Comparison of ENCODE assay signal across 1 cellular context in the genomic region with DNA sequence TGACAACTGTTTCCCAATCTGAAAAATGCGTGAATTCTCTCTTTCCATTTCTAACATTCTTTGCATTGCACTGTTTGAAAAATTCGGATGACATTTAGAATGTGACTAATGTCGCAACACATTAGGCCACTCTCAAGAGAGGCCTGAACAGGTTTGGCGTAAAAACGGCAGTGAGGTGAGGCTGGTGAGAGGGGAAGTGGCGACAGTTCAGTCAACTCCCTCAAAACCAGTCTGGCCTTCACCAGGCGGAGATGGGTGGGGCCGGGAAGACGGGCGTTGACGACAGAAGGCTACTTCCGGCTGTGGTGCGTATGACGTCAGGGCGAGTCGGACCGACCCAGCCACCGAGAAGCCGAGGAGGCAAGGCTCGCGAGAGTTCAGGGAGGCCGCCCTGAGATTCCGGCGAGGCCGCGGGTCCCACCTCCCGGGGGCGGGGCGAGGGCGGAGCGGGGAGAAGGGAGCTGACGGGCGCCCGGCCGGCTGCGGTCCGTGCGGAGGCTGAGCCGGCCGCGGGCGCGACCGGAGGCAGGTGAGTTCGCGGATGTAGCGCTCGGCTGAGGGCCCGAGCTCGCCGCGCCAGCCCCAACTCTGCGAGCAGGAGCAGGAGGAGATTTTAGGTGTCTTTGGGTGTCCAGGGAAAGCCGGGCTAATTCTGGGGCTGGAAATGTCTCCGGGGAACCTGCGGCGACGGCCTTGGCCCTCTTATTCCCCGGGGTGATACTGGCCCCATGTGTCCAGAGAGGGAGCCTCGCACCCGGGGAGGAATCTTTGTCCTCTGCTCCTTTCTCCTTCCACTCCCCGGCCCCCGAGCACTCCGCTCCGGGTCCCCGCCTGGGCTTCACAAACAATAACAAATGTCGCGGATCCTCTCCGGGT.
TF ChIP-seq lines count a peak whose summit lies in the region.

Gene STK38L (plus strand): TSS at position 483 of the 876 bp plus-strand sequence. CDS start 53,435 bp downstream, outside the sequence.

TF ChIP-seq in K562, 482 proteins besides CTCF, POLR2A, EP300 and RAD21 (continued from another document and continues in another):
- TF ChIP-seq, protein P1, sequence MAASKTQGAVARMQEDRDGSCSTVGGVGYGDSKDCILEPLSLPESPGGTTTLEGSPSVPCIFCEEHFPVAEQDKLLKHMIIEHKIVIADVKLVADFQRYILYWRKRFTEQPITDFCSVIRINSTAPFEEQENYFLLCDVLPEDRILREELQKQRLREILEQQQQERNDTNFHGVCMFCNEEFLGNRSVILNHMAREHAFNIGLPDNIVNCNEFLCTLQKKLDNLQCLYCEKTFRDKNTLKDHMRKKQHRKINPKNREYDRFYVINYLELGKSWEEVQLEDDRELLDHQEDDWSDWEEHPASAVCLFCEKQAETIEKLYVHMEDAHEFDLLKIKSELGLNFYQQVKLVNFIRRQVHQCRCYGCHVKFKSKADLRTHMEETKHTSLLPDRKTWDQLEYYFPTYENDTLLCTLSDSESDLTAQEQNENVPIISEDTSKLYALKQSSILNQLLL (CRISPR knock-in tag; IDR thresholded peaks at IDR 0.05; ENCODE audit: borderline replicate concordance) = peak; percentile 86; the same call in 1 of the 2 replicates
- 0 out of 2 replicates have a peak, but pooled peaks have one; percentile 18 for TF ChIP-seq ZNF707 (CRISPR knock-in tag; conservative IDR thresholded peaks at IDR 0.05)
- TF ChIP-seq ZBTB34 (CRISPR knock-in tag; IDR thresholded peaks at IDR 0.05) = no peak
- TF ChIP-seq TBP (optimal IDR thresholded peaks at IDR 0.05; ENCODE audit: low read depth, low read length) = no peak
- TF ChIP-seq CEBPB (tag; IDR thresholded peaks at IDR 0.05) = peak; percentile 95
- TF ChIP-seq NCOA4 (IDR thresholded peaks at IDR 0.05; ENCODE audit: partially characterized antibody) = no peak
- no peak for TF ChIP-seq WHSC1 (IDR thresholded peaks at IDR 0.05; ENCODE audit: low read length)
- TF ChIP-seq, protein P2, sequence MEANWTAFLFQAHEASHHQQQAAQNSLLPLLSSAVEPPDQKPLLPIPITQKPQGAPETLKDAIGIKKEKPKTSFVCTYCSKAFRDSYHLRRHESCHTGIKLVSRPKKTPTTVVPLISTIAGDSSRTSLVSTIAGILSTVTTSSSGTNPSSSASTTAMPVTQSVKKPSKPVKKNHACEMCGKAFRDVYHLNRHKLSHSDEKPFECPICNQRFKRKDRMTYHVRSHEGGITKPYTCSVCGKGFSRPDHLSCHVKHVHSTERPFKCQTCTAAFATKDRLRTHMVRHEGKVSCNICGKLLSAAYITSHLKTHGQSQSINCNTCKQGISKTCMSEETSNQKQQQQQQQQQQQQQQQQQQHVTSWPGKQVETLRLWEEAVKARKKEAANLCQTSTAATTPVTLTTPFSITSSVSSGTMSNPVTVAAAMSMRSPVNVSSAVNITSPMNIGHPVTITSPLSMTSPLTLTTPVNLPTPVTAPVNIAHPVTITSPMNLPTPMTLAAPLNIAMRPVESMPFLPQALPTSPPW (CRISPR knock-in tag; IDR thresholded peaks at IDR 0.05) = peak; percentile 69
- TF ChIP-seq ZNF347 (CRISPR knock-in tag; IDR thresholded peaks at IDR 0.05; ENCODE audit: low read depth) = no peak
- TF ChIP-seq SMARCC2 (IDR thresholded peaks at IDR 0.05; ENCODE audit: low read depth) = no peak
- TF ChIP-seq, protein P3, sequence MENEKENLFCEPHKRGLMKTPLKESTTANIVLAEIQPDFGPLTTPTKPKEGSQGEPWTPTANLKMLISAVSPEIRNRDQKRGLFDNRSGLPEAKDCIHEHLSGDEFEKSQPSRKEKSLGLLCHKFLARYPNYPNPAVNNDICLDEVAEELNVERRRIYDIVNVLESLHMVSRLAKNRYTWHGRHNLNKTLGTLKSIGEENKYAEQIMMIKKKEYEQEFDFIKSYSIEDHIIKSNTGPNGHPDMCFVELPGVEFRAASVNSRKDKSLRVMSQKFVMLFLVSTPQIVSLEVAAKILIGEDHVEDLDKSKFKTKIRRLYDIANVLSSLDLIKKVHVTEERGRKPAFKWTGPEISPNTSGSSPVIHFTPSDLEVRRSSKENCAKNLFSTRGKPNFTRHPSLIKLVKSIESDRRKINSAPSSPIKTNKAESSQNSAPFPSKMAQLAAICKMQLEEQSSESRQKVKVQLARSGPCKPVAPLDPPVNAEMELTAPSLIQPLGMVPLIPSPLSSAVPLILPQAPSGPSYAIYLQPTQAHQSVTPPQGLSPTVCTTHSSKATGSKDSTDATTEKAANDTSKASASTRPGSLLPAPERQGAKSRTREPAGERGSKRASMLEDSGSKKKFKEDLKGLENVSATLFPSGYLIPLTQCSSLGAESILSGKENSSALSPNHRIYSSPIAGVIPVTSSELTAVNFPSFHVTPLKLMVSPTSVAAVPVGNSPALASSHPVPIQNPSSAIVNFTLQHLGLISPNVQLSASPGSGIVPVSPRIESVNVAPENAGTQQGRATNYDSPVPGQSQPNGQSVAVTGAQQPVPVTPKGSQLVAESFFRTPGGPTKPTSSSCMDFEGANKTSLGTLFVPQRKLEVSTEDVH (IDR thresholded peaks at IDR 0.05; ENCODE audit: low read depth, partially characterized antibody) = peak; percentile 71
- TF ChIP-seq USF2 (CRISPR knock-in tag; IDR thresholded peaks at IDR 0.05) = no peak
- TF ChIP-seq ZNF584 (CRISPR knock-in tag; IDR thresholded peaks at IDR 0.05; ENCODE audit: low read depth) = no peak
- TF ChIP-seq PPARD (CRISPR knock-in tag; IDR thresholded peaks at IDR 0.05) = no peak
- peak in 1 of 2 experiments; percentile 25; a peak in 1 of 4 replicates for TF ChIP-seq NONO (IDR thresholded peaks at IDR 0.05; ENCODE audit: low read depth in 2 of 2, low read length in 1 of 2)
- TF ChIP-seq ETV6 (IDR thresholded peaks at IDR 0.05; ENCODE audit: borderline replicate concordance in 1 of 2, low read depth in 2 of 2, low read length in 1 of 2) = 0 out of 4 replicates have a peak, but pooled peaks of 1 of the 2 experiments have one; percentile 28
- no peak for TF ChIP-seq ETV6 (CRISPR knock-in tag; IDR thresholded peaks at IDR 0.05; ENCODE audit: borderline replicate concordance)
- no peak for TF ChIP-seq TSHZ1 (CRISPR knock-in tag; IDR thresholded peaks at IDR 0.05)
- TF ChIP-seq ZFX (CRISPR knock-in tag; IDR thresholded peaks at IDR 0.05) = peak; percentile 93
- TF ChIP-seq, protein P4, sequence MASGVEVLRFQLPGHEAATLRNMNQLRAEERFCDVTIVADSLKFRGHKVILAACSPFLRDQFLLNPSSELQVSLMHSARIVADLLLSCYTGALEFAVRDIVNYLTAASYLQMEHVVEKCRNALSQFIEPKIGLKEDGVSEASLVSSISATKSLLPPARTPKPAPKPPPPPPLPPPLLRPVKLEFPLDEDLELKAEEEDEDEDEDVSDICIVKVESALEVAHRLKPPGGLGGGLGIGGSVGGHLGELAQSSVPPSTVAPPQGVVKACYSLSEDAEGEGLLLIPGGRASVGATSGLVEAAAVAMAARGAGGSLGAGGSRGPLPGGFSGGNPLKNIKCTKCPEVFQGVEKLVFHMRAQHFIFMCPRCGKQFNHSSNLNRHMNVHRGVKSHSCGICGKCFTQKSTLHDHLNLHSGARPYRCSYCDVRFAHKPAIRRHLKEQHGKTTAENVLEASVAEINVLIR (CRISPR knock-in tag; IDR thresholded peaks at IDR 0.05) = peak; percentile 92
- peak in 1 of 2 experiments; percentile 91; a peak in 2 of 3 replicates for TF ChIP-seq CBX3 (IDR thresholded peaks at IDR 0.05; ENCODE audit: borderline replicate concordance in 1 of 2, low read length in 2 of 2)
- 0 out of 2 replicates have a peak, but pooled peaks have one; percentile 45 for TF ChIP-seq NFRKB (IDR thresholded peaks at IDR 0.05; ENCODE audit: low read depth)
- TF ChIP-seq NFATC3 (IDR thresholded peaks at IDR 0.05) = peak; percentile 72; the same call in 1 of the 2 replicates
- 0 out of 2 replicates have a peak, but pooled peaks have one; percentile 18 for TF ChIP-seq EGR1 (conservative IDR thresholded peaks at IDR 0.05)
- TF ChIP-seq, protein P5, sequence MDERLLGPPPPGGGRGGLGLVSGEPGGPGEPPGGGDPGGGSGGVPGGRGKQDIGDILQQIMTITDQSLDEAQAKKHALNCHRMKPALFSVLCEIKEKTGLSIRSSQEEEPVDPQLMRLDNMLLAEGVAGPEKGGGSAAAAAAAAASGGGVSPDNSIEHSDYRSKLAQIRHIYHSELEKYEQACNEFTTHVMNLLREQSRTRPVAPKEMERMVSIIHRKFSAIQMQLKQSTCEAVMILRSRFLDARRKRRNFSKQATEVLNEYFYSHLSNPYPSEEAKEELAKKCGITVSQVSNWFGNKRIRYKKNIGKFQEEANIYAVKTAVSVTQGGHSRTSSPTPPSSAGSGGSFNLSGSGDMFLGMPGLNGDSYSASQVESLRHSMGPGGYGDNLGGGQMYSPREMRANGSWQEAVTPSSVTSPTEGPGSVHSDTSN (CRISPR knock-in tag; IDR thresholded peaks at IDR 0.05; ENCODE audit: low read depth) = no peak
- TF ChIP-seq, protein P5 (tag; conservative IDR thresholded peaks at IDR 0.05; ENCODE audit: low read depth) = no peak
- TF ChIP-seq, protein P6, sequence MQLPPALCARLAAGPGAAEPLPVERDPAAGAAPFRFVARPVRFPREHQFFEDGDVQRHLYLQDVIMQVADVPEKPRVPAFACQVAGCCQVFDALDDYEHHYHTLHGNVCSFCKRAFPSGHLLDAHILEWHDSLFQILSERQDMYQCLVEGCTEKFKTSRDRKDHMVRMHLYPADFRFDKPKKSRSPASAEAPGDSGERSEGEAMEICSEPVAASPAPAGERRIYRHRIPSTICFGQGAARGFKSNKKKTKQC (CRISPR knock-in tag; IDR thresholded peaks at IDR 0.05) = peak; percentile 18; the same call in 1 of the 2 replicates
- TF ChIP-seq ZNF217 (CRISPR knock-in tag; IDR thresholded peaks at IDR 0.05) = no peak
- TF ChIP-seq TRIM28 (IDR thresholded peaks at IDR 0.05) = 0 out of 2 replicates have a peak, but pooled peaks have one; percentile 30
- 0 out of 2 replicates have a peak, but pooled peaks have one; percentile 30 for TF ChIP-seq FOXJ2 (tag; IDR thresholded peaks at IDR 0.05)
- TF ChIP-seq HEY1 (CRISPR knock-in tag; IDR thresholded peaks at IDR 0.05; ENCODE audit: borderline replicate concordance) = no peak
- TF ChIP-seq ZFPM2 (CRISPR knock-in tag; IDR thresholded peaks at IDR 0.05) = no peak
- no peak for TF ChIP-seq ILF3 (IDR thresholded peaks at IDR 0.05; ENCODE audit: borderline replicate concordance)
- TF ChIP-seq STAT6 (CRISPR knock-in tag; IDR thresholded peaks at IDR 0.05) = no peak
